Comparison of ENCODE assay signal across 16 cellular contexts in genomic region chr4:163600731-163601130, GRCh38.
DNase-seq lines count a peak whose midpoint lies in the region; ATAC-seq and TF ChIP-seq lines count a peak whose summit lies in the region.
"Had no signal": no experiment of that assay in that cellular context is flagged by ENCODE, and none has a peak within 500 bp of the region (broad histone marks: within the 10 kb centered on the region; RNA-seq: fewer than 3 reads in every experiment).

No MANE protein-coding gene starts in this region.

- no peaks in the 10 kb centered on the region for H3K4me1 ChIP-seq in sigmoid colon
- H3K4me1 ChIP-seq: foreskin keratinocyte had no signal

- H3K9me3 Mint-ChIP-seq in progenitor cell of endocrine pancreas (ENCODE audit: low read depth): peaks cover 10% of the 10 kb centered on the region
- H3K9me3 Mint-ChIP-seq: central memory CD8-positive, alpha-beta T cell; natural killer cell treated with Interleukin-12 subunit alpha and Interleukin-12 subunit beta and Interleukin-15 and Interleukin-18, amount 100 ng/mL, for 72 hours had no signal

- TF ChIP-seq POLR2A in sigmoid colon (IDR thresholded peaks at IDR 0.05): no peak

- H3K4me1 Mint-ChIP-seq in progenitor cell of endocrine pancreas (ENCODE audit: low read depth): peaks cover 5% of the 10 kb centered on the region
- H3K4me1 Mint-ChIP-seq: activated naive CD8-positive, alpha-beta T cell treated with anti-CD3 and anti-CD28 coated beads, Interleukin-2, amount 10 ng/mL, durations not matched to agents 7 days and 5 days; central memory CD8-positive, alpha-beta T cell had no signal

- H3K27me3 ChIP-seq in sigmoid colon: no peaks in the 10 kb centered on the region
- H3K27me3 ChIP-seq: foreskin keratinocyte had no signal

- intact Hi-C loops in sigmoid colon (cut with DNase I): no loop called here

- ATAC-seq in GM21367 (IDR thresholded peaks at IDR 0.05; ENCODE audit: unreplicated experiment) (peak; percentile 51), HG02884 (IDR thresholded peaks at IDR 0.05; ENCODE audit: unreplicated experiment) (peak; percentile 47), GM21447 (IDR thresholded peaks at IDR 0.05; ENCODE audit: unreplicated experiment) (no peak)
- ATAC-seq: foreskin keratinocyte; natural killer cell treated with Interleukin-12 subunit alpha and Interleukin-12 subunit beta and Interleukin-15 and Interleukin-18, amount 100 ng/mL, for 72 hours had no signal

- peak overlapping the region; percentile 52 for H3K27ac Mint-ChIP-seq in progenitor cell of endocrine pancreas
- H3K27ac Mint-ChIP-seq: activated naive CD8-positive, alpha-beta T cell treated with anti-CD3 and anti-CD28 coated beads, Interleukin-2, amount 10 ng/mL, durations not matched to agents 7 days and 5 days; natural killer cell treated with Interleukin-12 subunit alpha and Interleukin-12 subunit beta and Interleukin-15 and Interleukin-18, amount 100 ng/mL, for 72 hours had no signal

- no peaks in the 10 kb centered on the region for H3K36me3 Mint-ChIP-seq in progenitor cell of endocrine pancreas (ENCODE audit: insufficient read depth)
- H3K36me3 Mint-ChIP-seq: activated naive CD8-positive, alpha-beta T cell treated with anti-CD3 and anti-CD28 coated beads, Interleukin-2, amount 10 ng/mL, durations not matched to agents 7 days and 5 days; natural killer cell treated with Interleukin-12 subunit alpha and Interleukin-12 subunit beta and Interleukin-15 and Interleukin-18, amount 100 ng/mL, for 72 hours had no signal

- DNase-seq in NOMO-1 (lab: John Stamatoyannopoulos, UW; ENCODE audit: unreplicated experiment in 2 of 2): peak; percentile 69 to 94
- DNase-seq in progenitor cell of endocrine pancreas (ENCODE audit: low spot score, unreplicated experiment): no peak
- DNase-seq in ACHN: no peak
- DNase-seq in NCI-H345 (lab: John Stamatoyannopoulos, UW): no peak
- no peak for DNase-seq in sigmoid colon
- DNase-seq: activated CD4-positive, alpha-beta T cell treated with anti-CD3 and anti-CD28 coated beads for 4 hours; activated naive CD8-positive, alpha-beta T cell treated with anti-CD3 and anti-CD28 coated beads, Interleukin-2, amount 10 ng/mL, durations not matched to agents 7 days and 5 days; foreskin keratinocyte; IMR-90; NCI-H446 treated with DMSO at 0.1 percent for 48 hours; stimulated activated CD4-positive, alpha-beta T cell treated with anti-CD3 and anti-CD28 coated beads, Interleukin-4, amount 100 ng/mL, for 24 hours had no signal

- H3K27me3 Mint-ChIP-seq in progenitor cell of endocrine pancreas: no peaks in the 10 kb centered on the region

- in situ Hi-C loops in ACHN (cut with HindIII; ENCODE audit: low pct_ligation_motif_present, low pct_unique_long_range_greater_than_20kb, low sequenced_read_pairs): no loop called here

- WGBS in sigmoid colon, 2 donors: 41 to 56% methylated on average over 6 of the region's 6 CpGs

- H3K4me3 ChIP-seq in sigmoid colon: no peak overlapping the region

- H3K9me3 ChIP-seq in sigmoid colon: no peaks in the 10 kb centered on the region

- TF ChIP-seq CTCF in progenitor cell of endocrine pancreas (IDR thresholded peaks at IDR 0.05; ENCODE audit: unreplicated experiment): no peak
- no peak for TF ChIP-seq CTCF in sigmoid colon (IDR thresholded peaks at IDR 0.05)

- H3K36me3 ChIP-seq in sigmoid colon: no peaks in the 10 kb centered on the region

- no peak overlapping the region for H3K27ac ChIP-seq in sigmoid colon
- H3K27ac ChIP-seq: foreskin keratinocyte had no signal

- no peak for TF ChIP-seq EP300 in sigmoid colon (IDR thresholded peaks at IDR 0.05)

- H3K4me3 Mint-ChIP-seq in progenitor cell of endocrine pancreas (ENCODE audit: low read depth): no peak overlapping the region
- H3K4me3 Mint-ChIP-seq: activated naive CD8-positive, alpha-beta T cell treated with anti-CD3 and anti-CD28 coated beads, Interleukin-2, amount 10 ng/mL, durations not matched to agents 7 days and 5 days; central memory CD8-positive, alpha-beta T cell; natural killer cell treated with Interleukin-12 subunit alpha and Interleukin-12 subunit beta and Interleukin-15 and Interleukin-18, amount 100 ng/mL, for 72 hours had no signal

Comparison
In these comparisons a context has a peak if more than half of its experiments do, and no peak if none do; other contexts are left out.
1. DNase-seq: peak in NOMO-1 (2 of 2); none in progenitor cell of endocrine pancreas (single experiment), ACHN (single experiment), NCI-H345 (single experiment) and sigmoid colon (single experiment).